ENCODE assay signal across 15 cellular contexts in the genomic region with DNA sequence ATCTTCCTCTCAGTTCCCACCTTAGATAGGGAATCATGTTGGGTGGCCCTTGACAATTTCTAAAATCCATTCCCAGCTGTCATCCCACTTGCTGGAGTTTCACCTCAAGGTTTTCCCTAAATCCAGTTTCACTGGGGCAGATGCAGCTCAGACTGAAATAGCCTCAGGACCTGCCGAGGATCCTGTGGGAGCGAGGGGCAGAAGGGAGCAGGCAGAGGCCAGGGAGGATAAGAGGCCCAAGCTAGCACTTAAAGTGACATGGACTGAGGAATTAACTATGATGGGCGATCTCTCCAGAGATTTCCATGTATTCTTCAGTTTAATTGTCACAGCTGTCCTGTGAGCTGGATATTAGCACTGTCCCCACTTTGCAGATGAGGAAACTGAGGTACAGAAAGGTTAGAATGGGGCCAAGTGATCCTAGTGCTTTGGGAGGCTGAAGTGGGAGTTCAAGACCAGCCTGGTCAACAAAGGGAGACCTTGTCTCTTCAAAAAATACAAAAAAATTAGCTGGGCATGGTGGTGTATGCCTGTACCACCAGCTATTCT. TPM values are rescaled to one million over a fixed set of nuclear protein-coding genes. Genes with fewer than 3 reads are reported as not detected.
DNase-seq lines count a peak whose midpoint lies in the region; ATAC-seq, FAIRE-seq and TF ChIP-seq lines count a peak whose summit lies in the region.
"Had no signal": no experiment of that assay in that cellular context is flagged by ENCODE, and none has a peak within 500 bp of the region (broad histone marks: within the 10 kb centered on the region; RNA-seq: fewer than 3 reads in every experiment).

No MANE protein-coding gene starts in this region.

- no peak for FAIRE-seq in K562 (lab: Jason Lieb, UNC)

- peaks cover 0 to 29% (median 0%) of the 10 kb centered on the region in 9 donors for H3K27me3 ChIP-seq in heart left ventricle
- H3K27me3 ChIP-seq in K562 (ENCODE audit: control insufficient read depth in 2 of 2, insufficient read depth in 2 of 2, low read length in 2 of 2) = peaks cover 16 to 36% of the 10 kb centered on the region in 2 experiments; a peak in 4 of 5 replicates
- no peaks in the 10 kb centered on the region for H3K27me3 ChIP-seq in mucosa of rectum (ENCODE audit: control insufficient read depth in 2 of 2, insufficient read depth in 2 of 2, low read length in 2 of 2)
- H3K27me3 ChIP-seq in transverse colon = no peaks in the 10 kb centered on the region

- no peak for TF ChIP-seq CTCF in heart left ventricle (IDR thresholded peaks at IDR 0.05)
- no peak for TF ChIP-seq CTCF in K562 (IDR thresholded peaks at IDR 0.05 in 2 of 3, conservative IDR thresholded peaks at IDR 0.05 in 1 of 3; ENCODE audit: insufficient read depth in 2 of 3, low read depth in 1 of 3, low read length in 3 of 3)
- TF ChIP-seq CTCF in transverse colon (IDR thresholded peaks at IDR 0.05) = no peak

- CTCF ChIA-PET in K562 (lab: Yijun Ruan, JAX; ENCODE audit: low intra/inter-chr PET ratio) = interaction anchor here (3.5 kb wide), 1 partner anchor 255 kb away, joined by 12 read pairs; no protein-coding TSS in a partner anchor

- peaks cover 3% of the 10 kb centered on the region; the same call in 1 of the 2 replicates for H4K20me1 ChIP-seq in K562 (replicated peaks; ENCODE audit: control insufficient read depth, insufficient read depth, low read length)

- no peak for TF ChIP-seq POLR2A in heart left ventricle (IDR thresholded peaks at IDR 0.05)
- no peak for TF ChIP-seq POLR2A in K562 (conservative IDR thresholded peaks at IDR 0.05)
- TF ChIP-seq POLR2A in transverse colon (IDR thresholded peaks at IDR 0.05) = no peak

- WGBS in heart left ventricle, 4 donors = 77 to 89% (median 85%) methylated on average over 3 of the region's 3 CpGs
- 18% methylated on average over 3 of the region's 3 CpGs for WGBS in K562 (ENCODE audit: insufficient coverage, low coverage, missing lambda C conversion rate)
- 44% methylated on average over 3 of the region's 3 CpGs; no CpG with 5 or more reads in 1 of the 2 donors for WGBS in transverse colon (ENCODE audit: low coverage in 1 of 2), 2 donors

- H3K4me2 ChIP-seq in K562 (ENCODE audit: insufficient read depth, low read length) = no peak overlapping the region

- H3K79me2 ChIP-seq in K562 (ENCODE audit: control insufficient read depth, insufficient read depth, low read length) = no peaks in the 10 kb centered on the region

- H3K9ac ChIP-seq in K562 (ENCODE audit: insufficient read depth in 1 of 2, low read depth in 2 of 2, low read length in 2 of 2) = no peak overlapping the region
- H3K9ac ChIP-seq in mucosa of rectum (ENCODE audit: low read depth in 1 of 2, low read length in 2 of 2) = peak overlapping the region; percentile 36 to 100

- H3K36me3 ChIP-seq in heart left ventricle (no peaks in the 10 kb centered on the region), K562 (ENCODE audit: control insufficient read depth, insufficient read depth, low read length) (no peaks in the 10 kb centered on the region), mucosa of rectum (ENCODE audit: control insufficient read depth in 2 of 2, insufficient read depth in 2 of 2, low read length in 2 of 2) (peaks cover 0 to 2% of the 10 kb centered on the region in 2 donors), transverse colon (no peaks in the 10 kb centered on the region)

- TF ChIP-seq EP300 in K562 (IDR thresholded peaks at IDR 0.05; ENCODE audit: low read length) = no peak
- TF ChIP-seq EP300 in transverse colon (IDR thresholded peaks at IDR 0.05; ENCODE audit: low read depth) = no peak

- no TSS peak for BruUV-seq in K562 (replicated peaks; lab: Mats Ljungman, UMichigan)

- POLR2A ChIA-PET in K562 (lab: Yijun Ruan, JAX) = interaction anchor here (0.7 to 1.3 kb wide), 3 partner anchors 136 to 181 kb away, joined by 3 to 4 read pairs (median 3); no protein-coding TSS in a partner anchor

- DNase-seq in heart left ventricle (no peak), left ventricle myocardium superior (no peak), K562 (ENCODE audit: extremely low read depth in 1 of 4, low spot score in 3 of 4) (no peak), transverse colon (no peak), DMS 273 treated with DMSO at 0.1 percent for 48 hours (lab: John Stamatoyannopoulos, UW) (no peak)
- DNase-seq: GF-D8; NCI-H1092; NCI-H510A treated with DMSO at 0.1 percent for 48 hours; nucleus accumbens; stimulated activated CD4-positive, alpha-beta T cell treated with anti-CD3 and anti-CD28 coated beads, Interleukin-4, amount 100 ng/mL, for 24 hours had no signal

- H3K9me1 ChIP-seq in K562 (ENCODE audit: control insufficient read depth, insufficient read depth, low read length) = no peaks in the 10 kb centered on the region

- no peak overlapping the region for H2AFZ ChIP-seq in K562 (ENCODE audit: low read depth, low read length)

- in situ Hi-C loops in K562 (cut with MboI) (no loop called here), transverse colon (cut with MboI; ENCODE audit: low pct_ligation_motif_present in 1 of 4, low pct_unique_long_range_greater_than_20kb in 1 of 4, low sequenced_read_pairs in 3 of 4) (no loop called here)

- intact Hi-C loops in heart left ventricle (cut with DNase I) = loop anchor here in 7 of 10 donors (5.0 to 10.0 kb wide), 9 partner anchors 50 to 255 kb away; partner anchors contain the start of gene CAPZB (in 4 of the 7)
- intact Hi-C loops in left ventricle myocardium superior (cut with micrococcal nuclease) = no loop called here
- intact Hi-C loops in K562 (cut with micrococcal nuclease) = loop anchor here (5.0 to 10.0 kb wide), 2 partner anchors 160 to 182 kb away; partner anchors contain the start of gene CAPZB
- intact Hi-C loops in transverse colon (cut with DNase I; ENCODE audit: low total_unique reads) = loop anchor here (5.0 kb wide), 1 partner anchor 50 kb away; a partner anchor contains a TSS

- H3K4me3 ChIP-seq in heart left ventricle = peak overlapping the region in 7 of 12 donors; percentile 60 to 98 (median 87)
- no peak overlapping the region for H3K4me3 ChIP-seq in K562
- peak overlapping the region; percentile 87 to 98 for H3K4me3 ChIP-seq in mucosa of rectum (ENCODE audit: low read length in 2 of 2)
- H3K4me3 ChIP-seq in transverse colon = peak overlapping the region in 2 of 4 donors; percentile 76 to 78

- H3K27ac ChIP-seq in heart left ventricle = peak overlapping the region in 11 of 12 donors; percentile 81 to 97 (median 92)
- H3K27ac ChIP-seq in K562 (ENCODE audit: extremely low read depth, low read depth, low read length) = no peak overlapping the region
- H3K27ac ChIP-seq in mucosa of rectum (ENCODE audit: low read depth in 2 of 2, low read length in 2 of 2) = peak overlapping the region; percentile 97 to 98
- peak overlapping the region; percentile 94 to 98 (median 96) for H3K27ac ChIP-seq in transverse colon
- H3K27ac ChIP-seq: HL-60 had no signal

- no peak for ATAC-seq in heart left ventricle
- no peak for ATAC-seq in left ventricle myocardium superior
- no peak for ATAC-seq in K562
- ATAC-seq in GM21619 (IDR thresholded peaks at IDR 0.05; ENCODE audit: unreplicated experiment) = no peak
- ATAC-seq in GM21515 (IDR thresholded peaks at IDR 0.05; ENCODE audit: unreplicated experiment) = no peak
- ATAC-seq: activated CD4-positive, CD25-positive, alpha-beta regulatory T cell treated with anti-CD3 and anti-CD28 coated beads, Interleukin-2, amount 50 U/mL, for 24 hours had no signal

- peaks cover 12 to 79% (median 53%) of the 10 kb centered on the region in 12 donors for H3K4me1 ChIP-seq in heart left ventricle
- peaks cover 9 to 42% of the 10 kb centered on the region in 2 experiments; a peak in 4 of 5 replicates for H3K4me1 ChIP-seq in K562 (replicated peaks in 1 of 2; ENCODE audit: control insufficient read depth in 2 of 2, insufficient read depth in 2 of 2, low read length in 2 of 2)
- H3K4me1 ChIP-seq in mucosa of rectum (ENCODE audit: control insufficient read depth in 2 of 2, insufficient read depth in 2 of 2, low read length in 2 of 2) = peaks cover 53 to 61% of the 10 kb centered on the region in 2 donors
- peaks cover 30 to 70% (median 62%) of the 10 kb centered on the region in 4 donors for H3K4me1 ChIP-seq in transverse colon

- H3K9me3 ChIP-seq in heart left ventricle (no peaks in the 10 kb centered on the region), K562 (replicated peaks; ENCODE audit: control insufficient read depth, insufficient read depth, low read depth, low read length) (no peaks in the 10 kb centered on the region), mucosa of rectum (ENCODE audit: control insufficient read depth in 2 of 2, low read length in 2 of 2) (no peaks in the 10 kb centered on the region), transverse colon (no peaks in the 10 kb centered on the region)

- TF ChIP-seq RAD21 in K562 (CRISPR knock-in tag; conservative IDR thresholded peaks at IDR 0.05 in 1 of 2, IDR thresholded peaks at IDR 0.05 in 1 of 2) = no peak

RNA-seq across cellular contexts. Expression of gene NBL1, which starts 2.7 kb away (rescaled TPM):
- total RNA-seq in heart left ventricle (10 to 100 TPM; 19.3 to 61.4 (median 33.1) TPM), left ventricle myocardium superior (49.1 TPM), K562 (2014; rRNA removed) (2.4 and 4.9 TPM in 2 replicates), K562 (2014; rRNA removed; fragmentation: Illumina TruSeq; extraction: Trizol) (0.80 and 0.91 TPM in 2 replicates), K562 (2015; rRNA removed; fragmentation: Illumina TruSeq; extraction: Trizol) (1.0 and 1.4 TPM in 2 replicates), K562 (2021) (3.4 and 3.7 TPM in 2 replicates), transverse colon (100 to 1,000 TPM; 122 to 238 (median 204) TPM)
- polyA plus RNA-seq in heart left ventricle (10 to 100 TPM; 31.2 to 40.0 TPM), K562 (2011; rRNA removed) (3.2 and 4.1 TPM in 2 replicates), K562 (2014; fragmentation: Illumina TruSeq; extraction: Trizol) (1.3 and 2.1 TPM in 2 replicates), K562 (2014; fragmentation: Nextera tagmentation; extraction: Ambion mirVana) (under 1 TPM in 1 of 2 experiments, not detected in 1; 0.10 TPM), K562 (2014; rRNA removed) (2.2 and 2.8 TPM in 2 replicates)
- total RNA-seq in K562 (2011; cell fraction: chromatin; rRNA removed; ENCODE audit: low replicate concordance) = 1.2 and 4.9 TPM in 2 replicates
- 2.9 and 5.3 TPM in 2 replicates for total RNA-seq in K562 (2011; cell fraction: nucleolus; rRNA removed)
- total RNA-seq in K562 (2011; cell fraction: nucleoplasm; rRNA removed) = 2.1 and 4.1 TPM in 2 replicates
- polyA plus RNA-seq in K562 (2011; cell fraction: cytosol; rRNA removed) = 2.8 and 8.3 TPM in 2 replicates
- polyA plus RNA-seq in K562 (2011; cell fraction: nucleus; rRNA removed) = 1.8 and 3.1 TPM in 2 replicates
- polyA plus RNA-seq in K562 (2012) = 1.6 and 1.8 TPM in 2 replicates
- 2.0 and 2.8 TPM in 2 replicates for polyA minus RNA-seq in K562 (2011; rRNA and poly(A)+ RNA removed)
- polyA minus RNA-seq in K562 (2011; cell fraction: cytosol; rRNA and poly(A)+ RNA removed) = 5.2 and 5.6 TPM in 2 replicates
- polyA minus RNA-seq in K562 (2011; cell fraction: nucleus; rRNA and poly(A)+ RNA removed) = 0.81 and 2.0 TPM in 2 replicates

RNA-seq across cellular contexts. Expression of gene HTR6, which starts 17.8 kb away (rescaled TPM):
- not detected for total RNA-seq in heart left ventricle
- polyA plus RNA-seq in heart left ventricle = not detected
- total RNA-seq in left ventricle myocardium superior = not detected
- total RNA-seq in K562 (2011; cell fraction: chromatin; rRNA removed; ENCODE audit: low replicate concordance) = not detected in 2 replicates
- total RNA-seq in K562 (2011; cell fraction: nucleolus; rRNA removed) = not detected in 2 replicates
- total RNA-seq in K562 (2011; cell fraction: nucleoplasm; rRNA removed) = not detected in 2 replicates
- not detected in 2 replicates for total RNA-seq in K562 (2014; rRNA removed)
- total RNA-seq in K562 (2014; rRNA removed; fragmentation: Illumina TruSeq; extraction: Trizol) = not detected in 2 replicates
- not detected in 2 replicates for total RNA-seq in K562 (2015; rRNA removed; fragmentation: Illumina TruSeq; extraction: Trizol)
- total RNA-seq in K562 (2021) = not detected in 2 replicates
- not detected in 2 replicates for polyA plus RNA-seq in K562 (2011; rRNA removed)
- not detected in 2 replicates for polyA plus RNA-seq in K562 (2011; cell fraction: cytosol; rRNA removed)
- polyA plus RNA-seq in K562 (2011; cell fraction: nucleus; rRNA removed) = not detected in 2 replicates
- polyA plus RNA-seq in K562 (2012) = not detected in 2 replicates
- polyA plus RNA-seq in K562 (2014; fragmentation: Illumina TruSeq; extraction: Trizol) = not detected in 2 replicates
- polyA plus RNA-seq in K562 (2014; fragmentation: Nextera tagmentation; extraction: Ambion mirVana) = not detected
- polyA plus RNA-seq in K562 (2014; rRNA removed) = not detected in 2 replicates
- not detected in 2 replicates for polyA minus RNA-seq in K562 (2011; rRNA and poly(A)+ RNA removed)
- not detected in 2 replicates for polyA minus RNA-seq in K562 (2011; cell fraction: cytosol; rRNA and poly(A)+ RNA removed)
- not detected in 2 replicates for polyA minus RNA-seq in K562 (2011; cell fraction: nucleus; rRNA and poly(A)+ RNA removed)
- total RNA-seq in transverse colon = not detected

Comparison
In these comparisons a context has a peak if more than half of its experiments do, and no peak if none do; other contexts are left out.
1. H3K9ac ChIP-seq: peak in mucosa of rectum (2 of 2); none in K562 (0 of 2).